15 cellular contexts compared by ENCODE assay signal in the genomic region with DNA sequence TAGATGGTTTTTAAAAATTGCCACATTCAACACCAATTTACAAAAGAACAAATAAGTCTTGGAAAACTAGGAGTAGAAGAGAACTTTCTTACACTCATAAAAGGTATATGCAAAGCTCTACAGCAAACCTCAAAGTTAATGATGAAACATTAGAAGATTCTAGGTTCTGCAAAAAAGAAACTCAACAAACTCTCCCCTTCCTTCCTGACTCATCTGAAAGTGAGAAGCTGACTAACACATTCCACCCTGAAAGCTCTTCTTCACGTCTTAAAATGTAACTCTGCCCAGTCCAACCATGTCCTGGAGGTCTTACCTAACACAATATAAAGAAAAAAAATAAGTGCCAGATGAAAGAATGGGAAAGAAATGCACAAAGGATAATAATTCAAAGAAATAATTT.
A peak's percentile ranks its signal among the peaks of the same experiment; 100 is the strongest.
DNase-seq lines count a peak whose midpoint lies in the region; ATAC-seq, FAIRE-seq and TF ChIP-seq lines count a peak whose summit lies in the region.
"Had no signal": no experiment of that assay in that cellular context is flagged by ENCODE, and none has a peak within 500 bp of the region (broad histone marks: within the 10 kb centered on the region; RNA-seq: fewer than 3 reads in every experiment).

No MANE protein-coding gene starts in this region.

- H3K4me2 ChIP-seq in keratinocyte (ENCODE audit: control insufficient read depth, extremely low read depth, insufficient read depth, low read depth, low read length): no peak overlapping the region

- intact Hi-C loops in ascending aorta (cut with DNase I): no loop called here

- no peaks in the 10 kb centered on the region for H4K20me1 ChIP-seq in keratinocyte (ENCODE audit: control insufficient read depth, extremely low read depth, insufficient read depth, low read length)

- ATAC-seq in GM18517 (IDR thresholded peaks at IDR 0.05; ENCODE audit: unreplicated experiment) (peak; percentile 51), GM21825 (IDR thresholded peaks at IDR 0.05; ENCODE audit: unreplicated experiment) (peak; percentile 72)
- ATAC-seq: body of pancreas, upper lobe of right lung had no signal

- TF ChIP-seq CTCF in keratinocyte (optimal IDR thresholded peaks at IDR 0.05 in 1 of 3, IDR thresholded peaks at IDR 0.05 in 1 of 3, conservative IDR thresholded peaks at IDR 0.05 in 1 of 3; ENCODE audit: extremely low read depth in 1 of 3, insufficient read depth in 2 of 3, low read length in 3 of 3) (no peak), ascending aorta (IDR thresholded peaks at IDR 0.05) (no peak), BE2C (IDR thresholded peaks at IDR 0.05; ENCODE audit: low read depth, low read length) (no peak)

- H3K4me1 ChIP-seq in keratinocyte (ENCODE audit: control insufficient read depth, extremely low read depth, insufficient read depth, low read length) (peaks cover 4% of the 10 kb centered on the region), ascending aorta (no peaks in the 10 kb centered on the region), BE2C (no peaks in the 10 kb centered on the region)
- H3K4me1 ChIP-seq: body of pancreas, upper lobe of right lung had no signal

- H2AFZ ChIP-seq in keratinocyte (ENCODE audit: control insufficient read depth, low read length): no peak overlapping the region

- FAIRE-seq in keratinocyte (lab: Jason Lieb, UNC): peak; percentile 74
- FAIRE-seq: GM12891 had no signal

- DNase-seq in KG1 (lab: John Stamatoyannopoulos, UW) (peak; percentile 16), keratinocyte (ENCODE audit: low read depth, low spot score) (no peak), ascending aorta (ENCODE audit: low spot score in 2 of 2) (no peak), BE2C (no peak), NCI-H146 treated with DMSO at 0.1 percent for 48 hours (lab: John Stamatoyannopoulos, UW; ENCODE audit: unreplicated experiment) (no peak), DMS79 treated with DMSO at 0.1 percent for 48 hours (lab: John Stamatoyannopoulos, UW) (no peak)
- DNase-seq: body of pancreas, COR-L47, H7, NCI-H2081 treated with DMSO at 0.1 percent for 48 hours, retina, upper lobe of right lung had no signal

- H3K27ac ChIP-seq in keratinocyte (ENCODE audit: control insufficient read depth, insufficient read depth, low read length) (no peak overlapping the region), ascending aorta (no peak overlapping the region)
- H3K27ac ChIP-seq: body of pancreas, upper lobe of right lung had no signal

- H3K4me3 ChIP-seq in keratinocyte (ENCODE audit: control insufficient read depth in 2 of 3, extremely low read depth in 1 of 3, insufficient read depth in 2 of 3, low read depth in 1 of 3, low read length in 3 of 3) (no peak overlapping the region), ascending aorta (no peak overlapping the region), BE2C (ENCODE audit: low read depth, low read length) (no peak overlapping the region)
- H3K4me3 ChIP-seq: body of pancreas, upper lobe of right lung had no signal

- H3K9me1 ChIP-seq in keratinocyte (ENCODE audit: control insufficient read depth, extremely low read depth, insufficient read depth, low read length): no peaks in the 10 kb centered on the region

- H3K36me3 ChIP-seq in keratinocyte (ENCODE audit: control insufficient read depth in 2 of 2, extremely low read depth in 1 of 2, insufficient read depth in 2 of 2, low read length in 2 of 2) (no peaks in the 10 kb centered on the region), ascending aorta (no peaks in the 10 kb centered on the region), BE2C (no peaks in the 10 kb centered on the region)
- H3K36me3 ChIP-seq: upper lobe of right lung had no signal

- dilution Hi-C loops in keratinocyte (cut with MboI; ENCODE audit: extremely low pct_ligation_motif_present, low sequenced_read_pairs): no loop called here

- H3K9ac ChIP-seq in keratinocyte (ENCODE audit: control insufficient read depth, extremely low read depth, insufficient read depth, low read length): no peak overlapping the region

- H3K9me3 ChIP-seq in keratinocyte (ENCODE audit: control insufficient read depth, low read depth, low read length): peaks cover 7% of the 10 kb centered on the region
- H3K9me3 ChIP-seq in ascending aorta: no peaks in the 10 kb centered on the region
- H3K9me3 ChIP-seq in BE2C: no peaks in the 10 kb centered on the region
- H3K9me3 ChIP-seq: body of pancreas, upper lobe of right lung had no signal

- no peaks in the 10 kb centered on the region for H3K27me3 ChIP-seq in keratinocyte (ENCODE audit: control insufficient read depth, extremely low read depth, insufficient read depth, low read length)
- no peaks in the 10 kb centered on the region for H3K27me3 ChIP-seq in ascending aorta
- no peaks in the 10 kb centered on the region for H3K27me3 ChIP-seq in BE2C
- H3K27me3 ChIP-seq: body of pancreas, upper lobe of right lung had no signal

- H3K79me2 ChIP-seq in keratinocyte (ENCODE audit: control insufficient read depth, insufficient read depth, low read length): no peaks in the 10 kb centered on the region
